10 cellular contexts compared by ENCODE assay signal in the genomic region with DNA sequence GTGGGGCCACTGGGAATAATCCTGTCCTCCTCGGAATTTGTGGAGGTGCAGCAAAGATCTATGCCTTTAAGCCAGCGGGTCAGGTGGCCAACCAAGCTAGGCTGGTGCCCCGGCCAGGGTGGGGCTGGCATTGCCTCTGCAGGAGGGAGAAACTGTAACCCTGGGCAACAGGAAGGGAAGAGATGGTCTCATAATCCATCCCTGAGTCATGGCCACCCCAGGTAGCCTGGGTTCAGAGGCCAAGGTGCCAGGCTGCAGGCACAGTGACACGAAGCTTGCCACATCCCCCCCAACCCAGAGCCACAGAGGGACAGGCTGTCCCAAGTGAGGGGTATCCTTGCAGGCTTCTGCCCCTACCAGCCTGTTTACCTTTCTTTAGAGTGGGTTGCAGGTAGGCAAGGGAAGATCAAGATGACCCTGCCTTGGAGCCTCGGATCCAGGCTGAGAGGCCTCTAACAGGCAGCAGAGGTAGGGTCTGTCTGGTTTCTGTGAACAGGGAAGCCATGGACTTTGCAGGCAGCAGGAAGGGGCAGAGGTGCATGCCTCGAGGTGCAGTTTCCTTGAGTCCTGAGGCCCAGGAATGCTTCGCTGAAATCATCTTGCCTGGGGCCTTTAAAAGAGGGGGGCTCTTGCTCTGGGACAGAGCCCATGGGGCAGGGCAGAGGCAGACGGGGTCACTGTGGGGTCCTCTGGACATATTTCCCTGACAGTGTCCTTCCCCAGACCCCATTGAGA. TPM values are rescaled to one million over a fixed set of nuclear protein-coding genes. Genes with fewer than 3 reads are reported as not detected.
A peak's percentile ranks its signal among the peaks of the same experiment; 100 is the strongest.
DNase-seq lines count a peak whose midpoint lies in the region; ATAC-seq and TF ChIP-seq lines count a peak whose summit lies in the region.
"Had no signal": no experiment of that assay in that cellular context is flagged by ENCODE, and none has a peak within 500 bp of the region (broad histone marks: within the 10 kb centered on the region; RNA-seq: fewer than 3 reads in every experiment).

No MANE protein-coding gene starts in this region.

- no peak overlapping the region for H3K4me3 ChIP-seq in GM23338
- no peak overlapping the region for H3K4me3 ChIP-seq in right cardiac atrium (ENCODE audit: low read length)
- H3K4me3 ChIP-seq: K562 had no signal

- no peaks in the 10 kb centered on the region for H3K9me2 ChIP-seq in GM23338 (ENCODE audit: insufficient read depth)

- H3K9me3 ChIP-seq in T-helper 17 cell (ENCODE audit: control insufficient read depth, low read length, poor library complexity, severe bottlenecking) (no peaks in the 10 kb centered on the region), right cardiac atrium (ENCODE audit: control insufficient read depth, low read length) (no peaks in the 10 kb centered on the region)

- peaks cover 18% of the 10 kb centered on the region for H3K27me3 Mint-ChIP-seq in GM23338 (ENCODE audit: insufficient read depth, low read depth, poor library complexity)
- no peaks in the 10 kb centered on the region for H3K27me3 Mint-ChIP-seq in T-helper 17 cell

- H3K4me1 ChIP-seq in GM23338 (ENCODE audit: insufficient read depth) (peaks cover 65% of the 10 kb centered on the region), right cardiac atrium (ENCODE audit: control insufficient read depth, insufficient read depth, low read length) (peaks cover 37% of the 10 kb centered on the region)

- H3F3A ChIP-seq in GM23338 (replicated peaks; ENCODE audit: low read depth): 0 out of 2 replicates have a peak, but pooled peaks cover 10% of the 10 kb centered on the region

- no peaks in the 10 kb centered on the region for H3K36me3 ChIP-seq in GM23338 (ENCODE audit: insufficient read depth)

- peaks cover 80% of the 10 kb centered on the region for H3K79me2 ChIP-seq in GM23338 (replicated peaks; ENCODE audit: insufficient read depth)

- no peak overlapping the region for H2AFZ ChIP-seq in GM23338

- peaks cover 68% of the 10 kb centered on the region for H3K4me1 Mint-ChIP-seq in GM23338
- peaks cover 61% of the 10 kb centered on the region for H3K4me1 Mint-ChIP-seq in T-helper 17 cell
- peaks cover 82% of the 10 kb centered on the region for H3K4me1 Mint-ChIP-seq in stimulated activated effector memory CD8-positive, alpha-beta T cell treated with anti-CD3 and anti-CD28 coated beads, Interleukin-12 subunit alpha, Interleukin-12 subunit beta, amount 100 ng/mL, for 72 hours

- peaks cover 3% of the 10 kb centered on the region; the same call in 1 of the 3 replicates for H3K9me3 Mint-ChIP-seq in GM23338
- no peaks in the 10 kb centered on the region for H3K9me3 Mint-ChIP-seq in stimulated activated effector memory CD8-positive, alpha-beta T cell treated with anti-CD3 and anti-CD28 coated beads, Interleukin-12 subunit alpha, Interleukin-12 subunit beta, amount 100 ng/mL, for 72 hours

- H3K27me3 ChIP-seq in GM23338 (ENCODE audit: insufficient read depth) (no peaks in the 10 kb centered on the region), right cardiac atrium (ENCODE audit: control insufficient read depth, insufficient read depth) (no peaks in the 10 kb centered on the region)

- no peak overlapping the region; the same call in 2 of the 3 replicates for H3K4me3 Mint-ChIP-seq in GM23338
- H3K4me3 Mint-ChIP-seq in T-helper 17 cell: peak overlapping the region; percentile 62
- H3K4me3 Mint-ChIP-seq in stimulated activated effector memory CD8-positive, alpha-beta T cell treated with anti-CD3 and anti-CD28 coated beads, Interleukin-12 subunit alpha, Interleukin-12 subunit beta, amount 100 ng/mL, for 72 hours: peak overlapping the region; percentile 98

- 40% methylated on average over 8 of the region's 8 CpGs for WGBS in right cardiac atrium

- H3K36me3 Mint-ChIP-seq in GM23338 (ENCODE audit: low read depth) (peaks cover 14% of the 10 kb centered on the region), T-helper 17 cell (ENCODE audit: low read depth) (peaks cover 4% of the 10 kb centered on the region)
- H3K36me3 Mint-ChIP-seq in stimulated activated effector memory CD8-positive, alpha-beta T cell treated with anti-CD3 and anti-CD28 coated beads, Interleukin-12 subunit alpha, Interleukin-12 subunit beta, amount 100 ng/mL, for 72 hours: peaks cover 79% of the 10 kb centered on the region

- no peak for ATAC-seq in GM23338
- ATAC-seq in T-helper 17 cell: no peak
- no peak for ATAC-seq in right cardiac atrium
- no peak for ATAC-seq in stimulated activated effector memory CD8-positive, alpha-beta T cell treated with anti-CD3 and anti-CD28 coated beads, Interleukin-12 subunit alpha, Interleukin-12 subunit beta, amount 100 ng/mL, for 72 hours
- no peak for ATAC-seq in HG02973 (IDR thresholded peaks at IDR 0.05; ENCODE audit: unreplicated experiment)
- ATAC-seq: K562 had no signal

- no peak for TF ChIP-seq CTCF in GM23338 (conservative IDR thresholded peaks at IDR 0.05; ENCODE audit: low read depth in 2 of 2)

- no peak overlapping the region for H3K27ac ChIP-seq in GM23338 (ENCODE audit: low read depth)
- peak overlapping the region; percentile 24 for H3K27ac ChIP-seq in right cardiac atrium (ENCODE audit: low read length)

- intact Hi-C loops in right cardiac atrium (cut with DNase I): loop anchor here in 1 of 4 donors (10.0 kb wide), 1 partner anchor 101 kb away; no protein-coding TSS in a partner anchor

- peaks cover 15% of the 10 kb centered on the region for H4K20me1 ChIP-seq in GM23338 (replicated peaks; ENCODE audit: insufficient read depth)

- DNase-seq in GM23338 (ENCODE audit: low spot score) (no peak), T-helper 17 cell (no peak), right cardiac atrium (peak in 1 of 3 donors; percentile 48), DMS153 (lab: John Stamatoyannopoulos, UW) (no peak), RKO (ENCODE audit: low spot score) (no peak), HK-2 (ENCODE audit: unreplicated experiment) (no peak)
- DNase-seq in stimulated activated effector memory CD8-positive, alpha-beta T cell treated with anti-CD3 and anti-CD28 coated beads, Interleukin-12 subunit alpha, Interleukin-12 subunit beta, amount 100 ng/mL, for 72 hours (ENCODE audit: low spot score in 2 of 2): no peak
- DNase-seq: activated CD4-positive, alpha-beta T cell treated with anti-CD3 and anti-CD28 coated beads for 1 hour had no signal

- H3K4me2 ChIP-seq in GM23338: peak overlapping the region; percentile 38

- H3K27ac Mint-ChIP-seq in GM23338 (peak overlapping the region; percentile 90), T-helper 17 cell (peak overlapping the region; percentile 99)
- peak overlapping the region; percentile 100 for H3K27ac Mint-ChIP-seq in stimulated activated effector memory CD8-positive, alpha-beta T cell treated with anti-CD3 and anti-CD28 coated beads, Interleukin-12 subunit alpha, Interleukin-12 subunit beta, amount 100 ng/mL, for 72 hours

TF ChIP-seq in GM23338, 12 proteins besides CTCF, POLR2A, EP300 and RAD21 (continues in another document):
- no peak for TF ChIP-seq POLR2AphosphoS5 (IDR thresholded peaks at IDR 0.05; ENCODE audit: low read depth)
- TF ChIP-seq, protein P1, sequence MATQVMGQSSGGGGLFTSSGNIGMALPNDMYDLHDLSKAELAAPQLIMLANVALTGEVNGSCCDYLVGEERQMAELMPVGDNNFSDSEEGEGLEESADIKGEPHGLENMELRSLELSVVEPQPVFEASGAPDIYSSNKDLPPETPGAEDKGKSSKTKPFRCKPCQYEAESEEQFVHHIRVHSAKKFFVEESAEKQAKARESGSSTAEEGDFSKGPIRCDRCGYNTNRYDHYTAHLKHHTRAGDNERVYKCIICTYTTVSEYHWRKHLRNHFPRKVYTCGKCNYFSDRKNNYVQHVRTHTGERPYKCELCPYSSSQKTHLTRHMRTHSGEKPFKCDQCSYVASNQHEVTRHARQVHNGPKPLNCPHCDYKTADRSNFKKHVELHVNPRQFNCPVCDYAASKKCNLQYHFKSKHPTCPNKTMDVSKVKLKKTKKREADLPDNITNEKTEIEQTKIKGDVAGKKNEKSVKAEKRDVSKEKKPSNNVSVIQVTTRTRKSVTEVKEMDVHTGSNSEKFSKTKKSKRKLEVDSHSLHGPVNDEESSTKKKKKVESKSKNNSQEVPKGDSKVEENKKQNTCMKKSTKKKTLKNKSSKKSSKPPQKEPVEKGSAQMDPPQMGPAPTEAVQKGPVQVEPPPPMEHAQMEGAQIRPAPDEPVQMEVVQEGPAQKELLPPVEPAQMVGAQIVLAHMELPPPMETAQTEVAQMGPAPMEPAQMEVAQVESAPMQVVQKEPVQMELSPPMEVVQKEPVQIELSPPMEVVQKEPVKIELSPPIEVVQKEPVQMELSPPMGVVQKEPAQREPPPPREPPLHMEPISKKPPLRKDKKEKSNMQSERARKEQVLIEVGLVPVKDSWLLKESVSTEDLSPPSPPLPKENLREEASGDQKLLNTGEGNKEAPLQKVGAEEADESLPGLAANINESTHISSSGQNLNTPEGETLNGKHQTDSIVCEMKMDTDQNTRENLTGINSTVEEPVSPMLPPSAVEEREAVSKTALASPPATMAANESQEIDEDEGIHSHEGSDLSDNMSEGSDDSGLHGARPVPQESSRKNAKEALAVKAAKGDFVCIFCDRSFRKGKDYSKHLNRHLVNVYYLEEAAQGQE (IDR thresholded peaks at IDR 0.05; ENCODE audit: unreplicated experiment): no peak

RNA-seq across cellular contexts. Expression of a gene that starts 4.0 kb away (rescaled TPM):
- 139 and 173 TPM in 2 replicates for total RNA-seq in GM23338 (2014; rRNA removed; shearing (Covaris generic))
- polyA plus RNA-seq in GM23338 (2016; fragmentation: Nextera tagmentation; extraction: Ambion mirVana) (48.5 and 48.7 TPM in 2 replicates), right cardiac atrium (23.8 TPM)
- total RNA-seq in T-helper 17 cell (100 to 1,000 TPM; 106 to 115 TPM), right cardiac atrium (10 to 100 TPM; 29.2 to 39.6 (median 35.8) TPM)

RNA-seq across cellular contexts. Expression of a gene that starts 20.3 kb away (rescaled TPM):
- 877 and 957 TPM in 2 replicates for total RNA-seq in GM23338 (2014; rRNA removed; shearing (Covaris generic))
- polyA plus RNA-seq in GM23338 (2016; fragmentation: Nextera tagmentation; extraction: Ambion mirVana) (4,267 and 4,484 TPM in 2 replicates), right cardiac atrium (1,847 TPM)
- total RNA-seq in T-helper 17 cell (1,000 to 10,000 TPM; 1,821 to 1,859 TPM), right cardiac atrium (100 to 1,000 TPM; 830 to 995 (median 880) TPM)

RNA-seq across cellular contexts. Expression of a gene that starts 48.7 kb away (rescaled TPM):
- total RNA-seq in GM23338 (2014; rRNA removed; shearing (Covaris generic)): 6.4 and 11.6 TPM in 2 replicates
- polyA plus RNA-seq in GM23338 (2016; fragmentation: Nextera tagmentation; extraction: Ambion mirVana): 28.4 and 29.8 TPM in 2 replicates
- total RNA-seq in T-helper 17 cell: 10 to 100 TPM; 69.6 to 88.5 TPM
- total RNA-seq in right cardiac atrium: 10 to 100 TPM in 3 of 4 donors, 1 to 10 TPM in 1; 8.8 to 11.5 (median 10.9) TPM
- polyA plus RNA-seq in right cardiac atrium: 11.0 TPM
